13 cellular contexts compared by ENCODE assay signal in genomic region chr3:50258979-50259378, GRCh38. TPM values are rescaled to one million over a fixed set of nuclear protein-coding genes. Genes with fewer than 3 reads are reported as not detected.
A peak's percentile ranks its signal among the peaks of the same experiment; 100 is the strongest.
DNase-seq lines count a peak whose midpoint lies in the region; ATAC-seq, FAIRE-seq and TF ChIP-seq lines count a peak whose summit lies in the region.
"Had no signal": no experiment of that assay in that cellular context is flagged by ENCODE, and none has a peak within 500 bp of the region (broad histone marks: within the 10 kb centered on the region; RNA-seq: fewer than 3 reads in every experiment).

No MANE protein-coding gene starts in this region.

- DNase-seq in HepG2 (ENCODE audit: low spot score) (no peak), right lobe of liver (no peak), uterus (no peak), HCEC 1CT (no peak), putamen (ENCODE audit: low spot score) (no peak)
- DNase-seq: AML-193, GDM1, immature natural killer cell had no signal

- H3K79me2 ChIP-seq in HepG2 (ENCODE audit: insufficient read depth, low read length) (peaks cover 12% of the 10 kb centered on the region), parathyroid adenoma (peaks cover 3% of the 10 kb centered on the region)

- POLR2A ChIA-PET in HepG2 (lab: Yijun Ruan, JAX), result interaction anchor here (0.6 to 8.0 kb wide), 5 partner anchors 12 to 78 kb away, joined by 3 to 155 read pairs (median 8); partner anchors contain the start of genes GNAI2 and SEMA3B

- in situ Hi-C loops in HepG2 (cut with HindIII; ENCODE audit: extremely low pct_ligation_motif_present, low pct_unique_long_range_greater_than_20kb), result no loop called here

- H3K27me3 ChIP-seq in HepG2 (ENCODE audit: control insufficient read depth in 1 of 2, insufficient read depth in 2 of 2, low read length in 2 of 2) (no peaks in the 10 kb centered on the region), right lobe of liver (no peaks in the 10 kb centered on the region), duodenal mucosa (ENCODE audit: control insufficient read depth in 1 of 2, insufficient read depth in 2 of 2, low read length in 2 of 2) (no peaks in the 10 kb centered on the region), parathyroid adenoma (ENCODE audit: control insufficient read depth, insufficient read depth, low read length) (no peaks in the 10 kb centered on the region), uterus (no peaks in the 10 kb centered on the region)
- H3K27me3 ChIP-seq: pancreas had no signal

- CTCF ChIA-PET in HepG2 (lab: Yijun Ruan, JAX; ENCODE audit: low intra/inter-chr PET ratio, low total read pairs), result interaction anchor here (3.0 to 3.1 kb wide), 2 partner anchors 14 to 32 kb away, joined by 26 to 81 read pairs; no protein-coding TSS in a partner anchor

- intact Hi-C loops in HepG2 (cut with micrococcal nuclease; ENCODE audit: unreplicated experiment) (no loop called here), right lobe of liver (cut with DNase I) (no loop called here), uterus (cut with DNase I; ENCODE audit: low total_unique reads) (no loop called here)

- no peak for TF ChIP-seq EP300 in HepG2 (IDR thresholded peaks at IDR 0.05; ENCODE audit: low read depth in 2 of 2, low read length in 2 of 2)
- TF ChIP-seq EP300 in HepG2 (CRISPR knock-in tag; IDR thresholded peaks at IDR 0.05; ENCODE audit: borderline replicate concordance), result no peak

- H3K27ac ChIP-seq in HepG2 (ENCODE audit: extremely low read length, insufficient read depth, low read length), result no peak overlapping the region
- no peak overlapping the region for H3K27ac ChIP-seq in right lobe of liver
- H3K27ac ChIP-seq in duodenal mucosa (ENCODE audit: low read depth, low read length), result peak overlapping the region; percentile 62
- peak overlapping the region; percentile 89 for H3K27ac ChIP-seq in parathyroid adenoma
- peak overlapping the region; percentile 97 to 99 for H3K27ac ChIP-seq in uterus

- H3K9me3 ChIP-seq in HepG2 (ENCODE audit: low read length) (no peaks in the 10 kb centered on the region), right lobe of liver (no peaks in the 10 kb centered on the region), duodenal mucosa (ENCODE audit: control insufficient read depth in 1 of 2, low read length in 2 of 2) (no peaks in the 10 kb centered on the region), parathyroid adenoma (ENCODE audit: control insufficient read depth, low read length) (no peaks in the 10 kb centered on the region), uterus (no peaks in the 10 kb centered on the region)
- H3K9me3 ChIP-seq: pancreas had no signal

- WGBS in HepG2 (ENCODE audit: low lambda C conversion rate), result 88% methylated on average over 15 of the region's 16 CpGs
- 68% methylated on average over 9 of the region's 16 CpGs for WGBS in right lobe of liver (ENCODE audit: insufficient coverage, low coverage, low lambda C conversion rate, missing lambda C conversion rate)

- H3K9ac ChIP-seq in HepG2 (ENCODE audit: insufficient read depth, low read depth, low read length) (no peak overlapping the region), duodenal mucosa (ENCODE audit: low read depth in 1 of 2, low read length in 2 of 2) (peak overlapping the region; percentile 1 to 71), parathyroid adenoma (no peak overlapping the region)

- TF ChIP-seq POLR2A in HepG2 (IDR thresholded peaks at IDR 0.05; ENCODE audit: insufficient read depth in 1 of 2, low read depth in 2 of 2, low read length in 2 of 2) (no peak), right lobe of liver (IDR thresholded peaks at IDR 0.05) (no peak), uterus (IDR thresholded peaks at IDR 0.05) (no peak)

- no peak for FAIRE-seq in HepG2 (lab: Jason Lieb, UNC)
- FAIRE-seq: pancreas had no signal

- TF ChIP-seq CTCF in HepG2 (CRISPR knock-in tag; IDR thresholded peaks at IDR 0.05), result no peak
- no peak for TF ChIP-seq CTCF in right lobe of liver (IDR thresholded peaks at IDR 0.05)
- no peak for TF ChIP-seq CTCF in parathyroid adenoma (IDR thresholded peaks at IDR 0.05)
- TF ChIP-seq CTCF in uterus (IDR thresholded peaks at IDR 0.05), result no peak

- H3K4me3 ChIP-seq in HepG2 (replicated peaks in 1 of 3; ENCODE audit: insufficient read depth in 1 of 3, low read depth in 2 of 3, low read length in 3 of 3) (no peak overlapping the region), right lobe of liver (no peak overlapping the region), duodenal mucosa (ENCODE audit: low read depth in 1 of 2, low read length in 2 of 2) (no peak overlapping the region), parathyroid adenoma (ENCODE audit: low read depth, low read length) (no peak overlapping the region), uterus (no peak overlapping the region)

- no peak overlapping the region for H2AFZ ChIP-seq in HepG2 (ENCODE audit: low read length)
- H2AFZ ChIP-seq in parathyroid adenoma, result no peak overlapping the region

- no peak overlapping the region for H3K4me2 ChIP-seq in HepG2 (ENCODE audit: low read depth, low read length)
- no peak overlapping the region for H3K4me2 ChIP-seq in parathyroid adenoma (ENCODE audit: low read length)

- peaks cover 48% of the 10 kb centered on the region for H3K4me1 ChIP-seq in HepG2 (ENCODE audit: insufficient read depth, low read length)
- peaks cover 0 to 26% (median 10%) of the 10 kb centered on the region in 4 donors for H3K4me1 ChIP-seq in right lobe of liver
- H3K4me1 ChIP-seq in duodenal mucosa (ENCODE audit: control insufficient read depth in 1 of 2, insufficient read depth in 2 of 2, low read length in 2 of 2), result peaks cover 19 to 20% of the 10 kb centered on the region in 2 donors
- H3K4me1 ChIP-seq in parathyroid adenoma, result peaks cover 20% of the 10 kb centered on the region
- H3K4me1 ChIP-seq in uterus, result peaks cover 0 to 20% of the 10 kb centered on the region in 2 donors

- no peak for ATAC-seq in HepG2
- ATAC-seq in right lobe of liver, result no peak
- ATAC-seq in GM18498 (IDR thresholded peaks at IDR 0.05; ENCODE audit: unreplicated experiment), result no peak

- peaks cover 16 to 28% of the 10 kb centered on the region in 2 experiments for H3K36me3 ChIP-seq in HepG2 (replicated peaks in 1 of 2; ENCODE audit: control insufficient read depth in 1 of 2, insufficient read depth in 2 of 2, low read length in 2 of 2)
- peaks cover 0 to 26% (median 18%) of the 10 kb centered on the region in 4 donors for H3K36me3 ChIP-seq in right lobe of liver
- peaks cover 18 to 36% of the 10 kb centered on the region in 2 donors for H3K36me3 ChIP-seq in duodenal mucosa (ENCODE audit: control insufficient read depth in 1 of 2, insufficient read depth in 2 of 2, low read length in 2 of 2)
- H3K36me3 ChIP-seq in parathyroid adenoma (ENCODE audit: control insufficient read depth, insufficient read depth, low read length), result no peaks in the 10 kb centered on the region
- H3K36me3 ChIP-seq in uterus, result no peaks in the 10 kb centered on the region

- no TSS peak for BruUV-seq in HepG2 (replicated peaks; lab: Mats Ljungman, UMichigan)

- no peak for TF ChIP-seq RAD21 in HepG2 (CRISPR knock-in tag; IDR thresholded peaks at IDR 0.05)

- no peaks in the 10 kb centered on the region for H4K20me1 ChIP-seq in HepG2 (ENCODE audit: insufficient read depth, low read length)

RNA-seq across cellular contexts. Expression of gene SEMA3B, which starts 10.0 kb away (rescaled TPM):
- 25.6 and 93.2 TPM in 2 replicates for total RNA-seq in HepG2 (2016; rRNA removed; fragmentation: Illumina TruSeq; extraction: Trizol)
- 12.3 and 13.3 TPM in 2 replicates for total RNA-seq in HepG2 (2016; cell fraction: cytosol; rRNA removed; fragmentation: Illumina TruSeq; extraction: Trizol; ENCODE audit: low read depth)
- total RNA-seq in HepG2 (2016; cell fraction: insoluble cytoplasmic fraction; rRNA removed; fragmentation: Illumina TruSeq; extraction: Trizol), result 23.5 and 94.1 TPM in 2 replicates
- total RNA-seq in HepG2 (2016; cell fraction: membrane; rRNA removed; fragmentation: Illumina TruSeq; extraction: Trizol), result 18.0 and 19.0 TPM in 2 replicates
- total RNA-seq in HepG2 (2016; cell fraction: nucleus; rRNA removed; fragmentation: Illumina TruSeq; extraction: Trizol), result 106 and 120 TPM in 2 replicates
- polyA plus RNA-seq in HepG2 (2011; rRNA removed), result 158 and 173 TPM in 2 replicates
- 99.8 and 199 TPM in 2 replicates for polyA plus RNA-seq in HepG2 (2011; cell fraction: cytosol; rRNA removed)
- polyA plus RNA-seq in HepG2 (2011; cell fraction: nucleus; rRNA removed), result 824 and 1,487 TPM in 2 replicates
- 48.8 and 75.5 TPM in 2 replicates for polyA plus RNA-seq in HepG2 (2012)
- polyA plus RNA-seq in HepG2 (2016; cell fraction: cytosol; fragmentation: Illumina TruSeq; extraction: Trizol; ENCODE audit: low read depth), result 10.5 and 10.8 TPM in 2 replicates
- 26.4 and 37.1 TPM in 2 replicates for polyA plus RNA-seq in HepG2 (2016; cell fraction: insoluble cytoplasmic fraction; fragmentation: Illumina TruSeq; extraction: Trizol; ENCODE audit: low read depth)
- polyA plus RNA-seq in HepG2 (2016; cell fraction: membrane; fragmentation: Illumina TruSeq; extraction: Trizol; ENCODE audit: low read depth), result 15.3 and 17.6 TPM in 2 replicates
- polyA plus RNA-seq in HepG2 (2016; cell fraction: nucleus; fragmentation: Illumina TruSeq; extraction: Trizol; ENCODE audit: insufficient read depth, low read depth), result 390 and 409 TPM in 2 replicates
- polyA minus RNA-seq in HepG2 (2011; rRNA and poly(A)+ RNA removed; ENCODE audit: low replicate concordance), result 84.6 and 160 TPM in 2 replicates
- polyA minus RNA-seq in HepG2 (2011; cell fraction: cytosol; rRNA and poly(A)+ RNA removed), result 55.4 and 70.0 TPM in 2 replicates
- 81.1 and 108 TPM in 2 replicates for polyA minus RNA-seq in HepG2 (2011; cell fraction: nucleus; rRNA and poly(A)+ RNA removed)
- total RNA-seq in right lobe of liver, result 1 to 10 TPM; 1.7 to 4.5 (median 2.6) TPM
- 100 to 1,000 TPM in 1 of 4 donors, 10 to 100 TPM in 3; 24.1 to 113 (median 77.2) TPM for total RNA-seq in uterus
- polyA plus RNA-seq: immature natural killer cell had no signal

RNA-seq across cellular contexts. Expression of gene LSMEM2, which starts 19.9 kb away (rescaled TPM):
- total RNA-seq in HepG2 (2016; rRNA removed; fragmentation: Illumina TruSeq; extraction: Trizol) (0.07 TPM in 1 of 2 replicates, not detected in the other), right lobe of liver (not detected), uterus (1 to 10 TPM in 1 of 4 donors, under 1 TPM in 1, not detected in 2; 0.90 to 1.5 TPM)
- not detected in 2 replicates for total RNA-seq in HepG2 (2016; cell fraction: cytosol; rRNA removed; fragmentation: Illumina TruSeq; extraction: Trizol; ENCODE audit: low read depth)
- 0.06 TPM in 1 of 2 replicates, not detected in the other for total RNA-seq in HepG2 (2016; cell fraction: insoluble cytoplasmic fraction; rRNA removed; fragmentation: Illumina TruSeq; extraction: Trizol)
- total RNA-seq in HepG2 (2016; cell fraction: membrane; rRNA removed; fragmentation: Illumina TruSeq; extraction: Trizol), result not detected in 2 replicates
- 0.25 TPM in 1 of 2 replicates, not detected in the other for total RNA-seq in HepG2 (2016; cell fraction: nucleus; rRNA removed; fragmentation: Illumina TruSeq; extraction: Trizol)
- polyA plus RNA-seq in HepG2 (2011; rRNA removed), result 0.41 and 0.44 TPM in 2 replicates
- 0.08 and 0.15 TPM in 2 replicates for polyA plus RNA-seq in HepG2 (2011; cell fraction: cytosol; rRNA removed)
- 1.3 and 2.1 TPM in 2 replicates for polyA plus RNA-seq in HepG2 (2011; cell fraction: nucleus; rRNA removed)
- 0.17 and 0.37 TPM in 2 replicates for polyA plus RNA-seq in HepG2 (2012)
- polyA plus RNA-seq in HepG2 (2016; cell fraction: cytosol; fragmentation: Illumina TruSeq; extraction: Trizol; ENCODE audit: low read depth), result not detected in 2 replicates
- polyA plus RNA-seq in HepG2 (2016; cell fraction: insoluble cytoplasmic fraction; fragmentation: Illumina TruSeq; extraction: Trizol; ENCODE audit: low read depth), result not detected in 2 replicates
- polyA plus RNA-seq in HepG2 (2016; cell fraction: membrane; fragmentation: Illumina TruSeq; extraction: Trizol; ENCODE audit: low read depth), result not detected in 2 replicates
- 0.42 TPM in 1 of 2 replicates, not detected in the other for polyA plus RNA-seq in HepG2 (2016; cell fraction: nucleus; fragmentation: Illumina TruSeq; extraction: Trizol; ENCODE audit: insufficient read depth, low read depth)
- polyA minus RNA-seq in HepG2 (2011; rRNA and poly(A)+ RNA removed; ENCODE audit: low replicate concordance), result 0.09 and 0.34 TPM in 2 replicates
- polyA minus RNA-seq in HepG2 (2011; cell fraction: cytosol; rRNA and poly(A)+ RNA removed), result not detected in 2 replicates
- polyA minus RNA-seq in HepG2 (2011; cell fraction: nucleus; rRNA and poly(A)+ RNA removed), result 0.90 TPM in 1 of 2 replicates, not detected in the other
- total RNA-seq: LHCN-M2 had no signal
- polyA plus RNA-seq: immature natural killer cell had no signal

RNA-seq across cellular contexts. Expression of gene GNAI2, which starts 23.0 kb away (rescaled TPM):
- 34.5 and 51.1 TPM in 2 replicates for total RNA-seq in HepG2 (2016; rRNA removed; fragmentation: Illumina TruSeq; extraction: Trizol)
- total RNA-seq in HepG2 (2016; cell fraction: cytosol; rRNA removed; fragmentation: Illumina TruSeq; extraction: Trizol; ENCODE audit: low read depth), result 26.6 and 32.1 TPM in 2 replicates
- 33.4 and 51.3 TPM in 2 replicates for total RNA-seq in HepG2 (2016; cell fraction: insoluble cytoplasmic fraction; rRNA removed; fragmentation: Illumina TruSeq; extraction: Trizol)
- total RNA-seq in HepG2 (2016; cell fraction: membrane; rRNA removed; fragmentation: Illumina TruSeq; extraction: Trizol), result 43.7 and 48.0 TPM in 2 replicates
- total RNA-seq in HepG2 (2016; cell fraction: nucleus; rRNA removed; fragmentation: Illumina TruSeq; extraction: Trizol), result 26.6 and 32.5 TPM in 2 replicates
- 66.1 and 66.2 TPM in 2 replicates for polyA plus RNA-seq in HepG2 (2011; rRNA removed)
- 64.5 and 77.2 TPM in 2 replicates for polyA plus RNA-seq in HepG2 (2011; cell fraction: cytosol; rRNA removed)
- polyA plus RNA-seq in HepG2 (2011; cell fraction: nucleus; rRNA removed), result 39.4 and 42.6 TPM in 2 replicates
- polyA plus RNA-seq in HepG2 (2012), result 25.4 and 25.9 TPM in 2 replicates
- polyA plus RNA-seq in HepG2 (2016; cell fraction: cytosol; fragmentation: Illumina TruSeq; extraction: Trizol; ENCODE audit: low read depth), result 37.3 and 42.8 TPM in 2 replicates
- 57.1 and 66.6 TPM in 2 replicates for polyA plus RNA-seq in HepG2 (2016; cell fraction: insoluble cytoplasmic fraction; fragmentation: Illumina TruSeq; extraction: Trizol; ENCODE audit: low read depth)
- polyA plus RNA-seq in HepG2 (2016; cell fraction: membrane; fragmentation: Illumina TruSeq; extraction: Trizol; ENCODE audit: low read depth), result 69.3 and 71.1 TPM in 2 replicates
- 73.5 and 75.3 TPM in 2 replicates for polyA plus RNA-seq in HepG2 (2016; cell fraction: nucleus; fragmentation: Illumina TruSeq; extraction: Trizol; ENCODE audit: insufficient read depth, low read depth)
- 111 and 236 TPM in 2 replicates for polyA minus RNA-seq in HepG2 (2011; rRNA and poly(A)+ RNA removed; ENCODE audit: low replicate concordance)
- 26.0 and 26.4 TPM in 2 replicates for polyA minus RNA-seq in HepG2 (2011; cell fraction: cytosol; rRNA and poly(A)+ RNA removed)
- 16.4 and 20.0 TPM in 2 replicates for polyA minus RNA-seq in HepG2 (2011; cell fraction: nucleus; rRNA and poly(A)+ RNA removed)
- total RNA-seq in right lobe of liver, result 100 to 1,000 TPM in 2 of 6 experiments, 10 to 100 TPM in 4; 73.3 to 125 (median 98.7) TPM
- 100 to 1,000 TPM; 123 to 325 (median 173) TPM for total RNA-seq in uterus

RNA-seq across cellular contexts. Expression of gene IFRD2, which starts 33.2 kb away (rescaled TPM):
- 81.4 and 96.1 TPM in 2 replicates for total RNA-seq in HepG2 (2016; rRNA removed; fragmentation: Illumina TruSeq; extraction: Trizol)
- 66.4 and 85.9 TPM in 2 replicates for total RNA-seq in HepG2 (2016; cell fraction: cytosol; rRNA removed; fragmentation: Illumina TruSeq; extraction: Trizol; ENCODE audit: low read depth)
- total RNA-seq in HepG2 (2016; cell fraction: insoluble cytoplasmic fraction; rRNA removed; fragmentation: Illumina TruSeq; extraction: Trizol), result 79.0 and 101 TPM in 2 replicates
- 126 and 147 TPM in 2 replicates for total RNA-seq in HepG2 (2016; cell fraction: membrane; rRNA removed; fragmentation: Illumina TruSeq; extraction: Trizol)
- 83.9 and 92.3 TPM in 2 replicates for total RNA-seq in HepG2 (2016; cell fraction: nucleus; rRNA removed; fragmentation: Illumina TruSeq; extraction: Trizol)
- polyA plus RNA-seq in HepG2 (2011; rRNA removed), result 32.8 and 43.1 TPM in 2 replicates
- polyA plus RNA-seq in HepG2 (2011; cell fraction: cytosol; rRNA removed), result 29.8 and 39.8 TPM in 2 replicates
- polyA plus RNA-seq in HepG2 (2011; cell fraction: nucleus; rRNA removed), result 174 and 179 TPM in 2 replicates
- 38.5 and 48.9 TPM in 2 replicates for polyA plus RNA-seq in HepG2 (2012)
- polyA plus RNA-seq in HepG2 (2016; cell fraction: cytosol; fragmentation: Illumina TruSeq; extraction: Trizol; ENCODE audit: low read depth), result 54.5 and 72.4 TPM in 2 replicates
- polyA plus RNA-seq in HepG2 (2016; cell fraction: insoluble cytoplasmic fraction; fragmentation: Illumina TruSeq; extraction: Trizol; ENCODE audit: low read depth), result 62.4 and 77.5 TPM in 2 replicates
- polyA plus RNA-seq in HepG2 (2016; cell fraction: membrane; fragmentation: Illumina TruSeq; extraction: Trizol; ENCODE audit: low read depth), result 89.6 and 91.5 TPM in 2 replicates
- polyA plus RNA-seq in HepG2 (2016; cell fraction: nucleus; fragmentation: Illumina TruSeq; extraction: Trizol; ENCODE audit: insufficient read depth, low read depth), result 124 and 130 TPM in 2 replicates
- 61.7 and 107 TPM in 2 replicates for polyA minus RNA-seq in HepG2 (2011; rRNA and poly(A)+ RNA removed; ENCODE audit: low replicate concordance)
- polyA minus RNA-seq in HepG2 (2011; cell fraction: cytosol; rRNA and poly(A)+ RNA removed), result 15.9 and 21.4 TPM in 2 replicates
- 46.6 and 52.5 TPM in 2 replicates for polyA minus RNA-seq in HepG2 (2011; cell fraction: nucleus; rRNA and poly(A)+ RNA removed)
- total RNA-seq in right lobe of liver, result 10 to 100 TPM; 40.8 to 71.0 (median 56.3) TPM
- total RNA-seq in uterus, result 10 to 100 TPM; 14.1 to 81.5 (median 25.1) TPM

RNA-seq across cellular contexts. Expression of gene HYAL3, which starts 40.2 kb away (rescaled TPM):
- 5.5 and 5.9 TPM in 2 replicates for total RNA-seq in HepG2 (2016; rRNA removed; fragmentation: Illumina TruSeq; extraction: Trizol)
- total RNA-seq in HepG2 (2016; cell fraction: cytosol; rRNA removed; fragmentation: Illumina TruSeq; extraction: Trizol; ENCODE audit: low read depth), result 3.1 and 4.0 TPM in 2 replicates
- 4.8 and 6.5 TPM in 2 replicates for total RNA-seq in HepG2 (2016; cell fraction: insoluble cytoplasmic fraction; rRNA removed; fragmentation: Illumina TruSeq; extraction: Trizol)
- 4.7 and 5.3 TPM in 2 replicates for total RNA-seq in HepG2 (2016; cell fraction: membrane; rRNA removed; fragmentation: Illumina TruSeq; extraction: Trizol)
- total RNA-seq in HepG2 (2016; cell fraction: nucleus; rRNA removed; fragmentation: Illumina TruSeq; extraction: Trizol), result 4.6 and 5.5 TPM in 2 replicates
- 10.4 and 12.9 TPM in 2 replicates for polyA plus RNA-seq in HepG2 (2011; rRNA removed)
- 10.7 and 17.4 TPM in 2 replicates for polyA plus RNA-seq in HepG2 (2011; cell fraction: cytosol; rRNA removed)
- 24.5 and 24.6 TPM in 2 replicates for polyA plus RNA-seq in HepG2 (2011; cell fraction: nucleus; rRNA removed)
- 2.2 and 2.5 TPM in 2 replicates for polyA plus RNA-seq in HepG2 (2012)
- 2.8 and 4.1 TPM in 2 replicates for polyA plus RNA-seq in HepG2 (2016; cell fraction: cytosol; fragmentation: Illumina TruSeq; extraction: Trizol; ENCODE audit: low read depth)
- polyA plus RNA-seq in HepG2 (2016; cell fraction: insoluble cytoplasmic fraction; fragmentation: Illumina TruSeq; extraction: Trizol; ENCODE audit: low read depth), result 6.1 and 9.3 TPM in 2 replicates
- polyA plus RNA-seq in HepG2 (2016; cell fraction: membrane; fragmentation: Illumina TruSeq; extraction: Trizol; ENCODE audit: low read depth), result 6.6 and 7.3 TPM in 2 replicates
- polyA plus RNA-seq in HepG2 (2016; cell fraction: nucleus; fragmentation: Illumina TruSeq; extraction: Trizol; ENCODE audit: insufficient read depth, low read depth), result 9.7 and 11.4 TPM in 2 replicates
- 24.0 and 60.6 TPM in 2 replicates for polyA minus RNA-seq in HepG2 (2011; rRNA and poly(A)+ RNA removed; ENCODE audit: low replicate concordance)
- polyA minus RNA-seq in HepG2 (2011; cell fraction: cytosol; rRNA and poly(A)+ RNA removed), result 5.2 and 5.5 TPM in 2 replicates
- polyA minus RNA-seq in HepG2 (2011; cell fraction: nucleus; rRNA and poly(A)+ RNA removed), result 5.8 and 7.0 TPM in 2 replicates
- 1 to 10 TPM; 1.8 to 7.5 (median 3.1) TPM for total RNA-seq in right lobe of liver
- 1 to 10 TPM in 3 of 4 donors, not detected in 1; 1.9 to 3.9 (median 3.3) TPM for total RNA-seq in uterus

Comparison
In these comparisons a context has a peak if more than half of its experiments do, and no peak if none do; other contexts are left out.
1. H3K27ac ChIP-seq: peak in duodenal mucosa (single experiment), parathyroid adenoma (single experiment) and uterus (2 of 2); none in HepG2 (single experiment) and right lobe of liver (0 of 3).
2. H3K9ac ChIP-seq: peak in duodenal mucosa (2 of 2); none in HepG2 (single experiment) and parathyroid adenoma (single experiment).